ENCODE assay signal across 8 cellular contexts in genomic region chr2:229780856-229781773, GRCh38.
DNase-seq lines count a peak whose midpoint lies in the region; ATAC-seq and TF ChIP-seq lines count a peak whose summit lies in the region.

No MANE protein-coding gene starts in this region.

- peaks cover 39% of the 10 kb centered on the region for H3K36me3 ChIP-seq in cardiac muscle cell

- ATAC-seq in GM21529 (IDR thresholded peaks at IDR 0.05; ENCODE audit: unreplicated experiment), result peak; percentile 53
- ATAC-seq in activated CD8-positive, alpha-beta T cell treated with anti-CD3 and anti-CD28 coated beads, Interleukin-2, amount 10 ng/mL, durations not matched to agents 7 days and 5 days, result peak; percentile 75
- ATAC-seq in HG03460 (IDR thresholded peaks at IDR 0.05; ENCODE audit: unreplicated experiment), result no peak

- H3K4me1 Mint-ChIP-seq in activated CD8-positive, alpha-beta T cell treated with anti-CD3 and anti-CD28 coated beads, Interleukin-2, amount 10 ng/mL, durations not matched to agents 7 days and 5 days (ENCODE audit: low read depth), result peaks cover 6% of the 10 kb centered on the region
- H3K4me1 Mint-ChIP-seq in progenitor cell of endocrine pancreas (ENCODE audit: low read depth), result peaks cover 10% of the 10 kb centered on the region

- H3K27ac Mint-ChIP-seq in activated CD8-positive, alpha-beta T cell treated with anti-CD3 and anti-CD28 coated beads, Interleukin-2, amount 10 ng/mL, durations not matched to agents 7 days and 5 days, result no peak overlapping the region
- H3K27ac Mint-ChIP-seq in progenitor cell of endocrine pancreas, result peak overlapping the region; percentile 77

- CTCF ChIA-PET in activated CD8-positive, alpha-beta T cell treated with anti-CD3 and anti-CD28 coated beads, Interleukin-2, amount 10 ng/mL, durations not matched to agents 7 days and 5 days (lab: Charles Lee), result interaction anchor here (0.6 to 4.4 kb wide), 24 partner anchors 12 to 380 kb away, joined by 3 to 25 read pairs (median 4); partner anchors contain the start of gene TRIP12

- H3K27me3 ChIP-seq in cardiac muscle cell, result no peaks in the 10 kb centered on the region

- H3K36me3 Mint-ChIP-seq in activated CD8-positive, alpha-beta T cell treated with anti-CD3 and anti-CD28 coated beads, Interleukin-2, amount 10 ng/mL, durations not matched to agents 7 days and 5 days (ENCODE audit: low read depth), result peaks cover 53% of the 10 kb centered on the region
- peaks cover 30% of the 10 kb centered on the region for H3K36me3 Mint-ChIP-seq in progenitor cell of endocrine pancreas (ENCODE audit: insufficient read depth)

- peak overlapping the region; percentile 38 for H3K27ac ChIP-seq in cardiac muscle cell

- H3K9me3 ChIP-seq in cardiac muscle cell (ENCODE audit: low read depth), result no peaks in the 10 kb centered on the region

- peak; percentile 92 for TF ChIP-seq CTCF in cardiac muscle cell (IDR thresholded peaks at IDR 0.05; ENCODE audit: low read depth, low read length)
- peak; percentile 91 for TF ChIP-seq CTCF in progenitor cell of endocrine pancreas (IDR thresholded peaks at IDR 0.05; ENCODE audit: unreplicated experiment)

- H3K4me3 ChIP-seq in cardiac muscle cell, result no peak overlapping the region

- H3K4me3 Mint-ChIP-seq in activated CD8-positive, alpha-beta T cell treated with anti-CD3 and anti-CD28 coated beads, Interleukin-2, amount 10 ng/mL, durations not matched to agents 7 days and 5 days, result no peak overlapping the region
- no peak overlapping the region for H3K4me3 Mint-ChIP-seq in progenitor cell of endocrine pancreas (ENCODE audit: low read depth)

- DNase-seq in DMS114 treated with DMSO at 0.1 percent for 48 hours (lab: John Stamatoyannopoulos, UW; ENCODE audit: unreplicated experiment) (peak; percentile 19), NCI-H1694 (lab: John Stamatoyannopoulos, UW) (peak; percentile 15), cardiac muscle cell (ENCODE audit: low read depth in 1 of 2, low spot score in 1 of 2) (peak; percentile 58 to 70), progenitor cell of endocrine pancreas (ENCODE audit: low spot score, unreplicated experiment) (no peak), NCI-H187 (lab: John Stamatoyannopoulos, UW) (no peak)
- DNase-seq in activated CD8-positive, alpha-beta T cell treated with anti-CD3 and anti-CD28 coated beads, Interleukin-2, amount 10 ng/mL, durations not matched to agents 7 days and 5 days, result no peak

- POLR2A ChIA-PET in activated CD8-positive, alpha-beta T cell treated with anti-CD3 and anti-CD28 coated beads, Interleukin-2, amount 10 ng/mL, durations not matched to agents 7 days and 5 days (lab: Charles Lee), result no interaction called here

- no peaks in the 10 kb centered on the region for H3K9me3 Mint-ChIP-seq in activated CD8-positive, alpha-beta T cell treated with anti-CD3 and anti-CD28 coated beads, Interleukin-2, amount 10 ng/mL, durations not matched to agents 7 days and 5 days (ENCODE audit: insufficient read depth)
- no peaks in the 10 kb centered on the region for H3K9me3 Mint-ChIP-seq in progenitor cell of endocrine pancreas (ENCODE audit: low read depth)

- H3K4me1 ChIP-seq in cardiac muscle cell (ENCODE audit: low read depth), result no peaks in the 10 kb centered on the region

- H3K27me3 Mint-ChIP-seq in activated CD8-positive, alpha-beta T cell treated with anti-CD3 and anti-CD28 coated beads, Interleukin-2, amount 10 ng/mL, durations not matched to agents 7 days and 5 days (ENCODE audit: low read depth), result no peaks in the 10 kb centered on the region
- H3K27me3 Mint-ChIP-seq in progenitor cell of endocrine pancreas, result no peaks in the 10 kb centered on the region

Comparison
In these comparisons a context has a peak if more than half of its experiments do, and no peak if none do; other contexts are left out.
1. DNase-seq: peak in DMS114 treated with DMSO at 0.1 percent for 48 hours (single experiment), NCI-H1694 (single experiment) and cardiac muscle cell (2 of 2); none in activated CD8-positive, alpha-beta T cell treated with anti-CD3 and anti-CD28 coated beads, Interleukin-2, amount 10 ng/mL, durations not matched to agents 7 days and 5 days (single experiment), progenitor cell of endocrine pancreas (single experiment) and NCI-H187 (0 of 2).